Comparison of ENCODE assay signal across 8 cellular contexts in genomic region chr1:164561007-164561406, GRCh38. TPM values are rescaled to one million over a fixed set of nuclear protein-coding genes. Genes with fewer than 3 reads are reported as not detected.
DNase-seq lines count a peak whose midpoint lies in the region; ATAC-seq and TF ChIP-seq lines count a peak whose summit lies in the region.

No MANE protein-coding gene starts in this region.

- peaks cover 38% of the 10 kb centered on the region for H3K4me1 ChIP-seq in ES-I3 (ENCODE audit: insufficient read depth, low read length)
- peaks cover 0 to 19% (median 0%) of the 10 kb centered on the region in 3 donors for H3K4me1 ChIP-seq in gastroesophageal sphincter
- peaks cover 3% of the 10 kb centered on the region for H3K4me1 ChIP-seq in rectal smooth muscle tissue (ENCODE audit: control insufficient read depth, insufficient read depth, low read length)

- H3K27ac ChIP-seq in SK-N-MC (peak overlapping the region; percentile 87), gastroesophageal sphincter (peak overlapping the region; percentile 86 to 98 (median 88)), rectal smooth muscle tissue (ENCODE audit: low read depth, low read length) (peak overlapping the region; percentile 85)

- 0 to 4% methylated on average over 7 of the region's 7 CpGs for WGBS in gastroesophageal sphincter (ENCODE audit: low coverage in 1 of 2), 2 donors

- no peak for DNase-seq in SK-N-MC (ENCODE audit: low read depth, low spot score)
- no peak for DNase-seq in COLO829 (ENCODE audit: low spot score)
- DNase-seq in NCI-H446 treated with DMSO at 0.1 percent for 48 hours (lab: John Stamatoyannopoulos, UW): no peak
- DNase-seq in effector CD8-positive, alpha-beta T cell (lab: John Stamatoyannopoulos, UW): no peak
- DNase-seq in RPMI8226: no peak

- H3K36me3 ChIP-seq in ES-I3 (ENCODE audit: insufficient read depth, low read length): no peaks in the 10 kb centered on the region
- H3K36me3 ChIP-seq in SK-N-MC (ENCODE audit: insufficient read depth, low read length): no peaks in the 10 kb centered on the region
- no peaks in the 10 kb centered on the region for H3K36me3 ChIP-seq in gastroesophageal sphincter
- no peaks in the 10 kb centered on the region for H3K36me3 ChIP-seq in rectal smooth muscle tissue (ENCODE audit: control insufficient read depth, insufficient read depth, low read length)

- TF ChIP-seq POLR2A in gastroesophageal sphincter (IDR thresholded peaks at IDR 0.05): no peak

- no peak for TF ChIP-seq EP300 in gastroesophageal sphincter (IDR thresholded peaks at IDR 0.05)

- H3K4me3 ChIP-seq in SK-N-MC (peak overlapping the region; percentile 93), gastroesophageal sphincter (peak overlapping the region; percentile 72 to 90), rectal smooth muscle tissue (ENCODE audit: low read length) (peak overlapping the region; percentile 83)

- TF ChIP-seq CTCF in gastroesophageal sphincter (IDR thresholded peaks at IDR 0.05): no peak

- no peak for ATAC-seq in gastroesophageal sphincter

- no peaks in the 10 kb centered on the region for H3K9me3 ChIP-seq in ES-I3 (ENCODE audit: control insufficient read depth, insufficient read depth, low read length)
- H3K9me3 ChIP-seq in SK-N-MC (ENCODE audit: low read depth, low read length): no peaks in the 10 kb centered on the region
- no peaks in the 10 kb centered on the region for H3K9me3 ChIP-seq in gastroesophageal sphincter

- no peaks in the 10 kb centered on the region for H3K27me3 ChIP-seq in gastroesophageal sphincter
- no peaks in the 10 kb centered on the region for H3K27me3 ChIP-seq in rectal smooth muscle tissue (ENCODE audit: control insufficient read depth, insufficient read depth, low read length)

- H3K9ac ChIP-seq in ES-I3 (ENCODE audit: low read depth, low read length) (peak overlapping the region; percentile 82), SK-N-MC (ENCODE audit: insufficient read length) (peak overlapping the region; percentile 91), rectal smooth muscle tissue (ENCODE audit: low read length) (no peak overlapping the region)

RNA-seq across cellular contexts. Expression of gene PBX1, which starts 2.0 kb away (rescaled TPM):
- 100 to 1,000 TPM in 3 of 4 donors, 10 to 100 TPM in 1; 75.8 to 177 (median 140) TPM for total RNA-seq in gastroesophageal sphincter
